Comparison of ENCODE assay signal across 9 cellular contexts in genomic region chr6:137709424-137710281, GRCh38.
DNase-seq lines count a peak whose midpoint lies in the region; ATAC-seq and TF ChIP-seq lines count a peak whose summit lies in the region.
"Had no signal": no experiment of that assay in that cellular context is flagged by ENCODE, and none has a peak within 500 bp of the region (broad histone marks: within the 10 kb centered on the region; RNA-seq: fewer than 3 reads in every experiment).

No MANE protein-coding gene starts in this region.

- H3K27me3 ChIP-seq in CD8-positive, alpha-beta memory T cell (ENCODE audit: insufficient read depth, low read length, poor library complexity, severe bottlenecking): no peaks in the 10 kb centered on the region
- no peaks in the 10 kb centered on the region for H3K27me3 ChIP-seq in foreskin keratinocyte

- no peak overlapping the region for H3K27ac ChIP-seq in CD8-positive, alpha-beta memory T cell (ENCODE audit: low read depth, low read length)
- H3K27ac ChIP-seq in foreskin keratinocyte: peak overlapping the region; percentile 96
- H3K27ac ChIP-seq: parathyroid adenoma had no signal

- peak; percentile 51 for TF ChIP-seq CTCF in foreskin keratinocyte (conservative IDR thresholded peaks at IDR 0.05)

- H3K36me3 ChIP-seq in CD8-positive, alpha-beta memory T cell (ENCODE audit: insufficient read depth, low read length): no peaks in the 10 kb centered on the region

- peaks cover 0 to 2% of the 10 kb centered on the region in 2 donors for H3K27me3 Mint-ChIP-seq in CD8-positive, alpha-beta memory T cell

- POLR2A ChIA-PET in CD8-positive, alpha-beta memory T cell (lab: Charles Lee): no interaction called here

- no peak overlapping the region for H3K4me3 ChIP-seq in CD8-positive, alpha-beta memory T cell (ENCODE audit: low read length)

- CTCF ChIA-PET in CD8-positive, alpha-beta memory T cell (lab: Charles Lee): interaction anchor here (2.0 to 6.4 kb wide), 5 partner anchors 90 to 266 kb away, joined by 9 to 85 read pairs (median 20); partner anchors contain the start of gene TNFAIP3

- DNase-seq in CD8-positive, alpha-beta memory T cell: no peak
- peak; percentile 38 for DNase-seq in activated naive CD4-positive, alpha-beta T cell treated with anti-CD3 and anti-CD28 coated beads, Interleukin-2, amount 50 U/mL, for 16 hours
- peak; percentile 93 to 97 for DNase-seq in foreskin keratinocyte
- no peak for DNase-seq in NCI-H2171 (lab: John Stamatoyannopoulos, UW)
- no peak for DNase-seq in NCI-H1105 (lab: John Stamatoyannopoulos, UW)
- no peak for DNase-seq in GOT3 (lab: John Stamatoyannopoulos, UW)
- DNase-seq in NCI-H1436 treated with DMSO at 0.1 percent for 48 hours (lab: John Stamatoyannopoulos, UW): no peak

- H3K4me1 ChIP-seq in CD8-positive, alpha-beta memory T cell (ENCODE audit: insufficient read depth, low read length): peaks cover 50% of the 10 kb centered on the region
- H3K4me1 ChIP-seq in foreskin keratinocyte: peaks cover 16% of the 10 kb centered on the region
- H3K4me1 ChIP-seq: parathyroid adenoma had no signal

- no peaks in the 10 kb centered on the region for H3K9me3 ChIP-seq in CD8-positive, alpha-beta memory T cell (ENCODE audit: low read length)

- H3K4me1 Mint-ChIP-seq in CD8-positive, alpha-beta memory T cell: peaks cover 60 to 86% (median 83%) of the 10 kb centered on the region in 3 donors

- peak overlapping the region; percentile 85 to 99 (median 97) for H3K27ac Mint-ChIP-seq in CD8-positive, alpha-beta memory T cell

- peak overlapping the region in 5 of 7 donors; percentile 8 to 63 (median 40) for H3K4me3 Mint-ChIP-seq in CD8-positive, alpha-beta memory T cell

- peaks cover 2 to 16% (median 7%) of the 10 kb centered on the region in 3 donors for H3K36me3 Mint-ChIP-seq in CD8-positive, alpha-beta memory T cell

- peaks cover 0 to 22% (median 0%) of the 10 kb centered on the region in 5 donors for H3K9me3 Mint-ChIP-seq in CD8-positive, alpha-beta memory T cell

- ATAC-seq in HG02610 (IDR thresholded peaks at IDR 0.05; ENCODE audit: unreplicated experiment): peak; percentile 45
- ATAC-seq in foreskin keratinocyte: peak; percentile 83

Comparison
In these comparisons a context has a peak if more than half of its experiments do, and no peak if none do; other contexts are left out.
1. DNase-seq: peak in activated naive CD4-positive, alpha-beta T cell treated with anti-CD3 and anti-CD28 coated beads, Interleukin-2, amount 50 U/mL, for 16 hours (single experiment) and foreskin keratinocyte (2 of 2); none in CD8-positive, alpha-beta memory T cell (0 of 5), NCI-H2171 (single experiment), NCI-H1105 (single experiment), GOT3 (single experiment) and NCI-H1436 treated with DMSO at 0.1 percent for 48 hours (single experiment).